In genomic region chr1:228515200-228515834, GRCh38 we compare ENCODE assay signal across 8 cellular contexts. TPM values are rescaled to one million over a fixed set of nuclear protein-coding genes. Genes with fewer than 3 reads are reported as not detected.
DNase-seq lines count a peak whose midpoint lies in the region; ATAC-seq and TF ChIP-seq lines count a peak whose summit lies in the region.

No MANE protein-coding gene starts in this region.

- H3K9me3 ChIP-seq in psoas muscle: no peaks in the 10 kb centered on the region

- H3K36me3 ChIP-seq in psoas muscle (ENCODE audit: insufficient read depth in 1 of 2, low read depth in 1 of 2): no peaks in the 10 kb centered on the region

- intact Hi-C loops in psoas muscle (cut with DNase I) (no loop called here), posterior vena cava (cut with DNase I) (no loop called here)

- TF ChIP-seq CTCF in fibroblast of villous mesenchyme (IDR thresholded peaks at IDR 0.05; ENCODE audit: insufficient read depth, low read depth, low read length) (peak; percentile 75), psoas muscle (IDR thresholded peaks at IDR 0.05) (peak; percentile 52)

- peaks cover 6% of the 10 kb centered on the region for H3K4me1 ChIP-seq in psoas muscle

- ATAC-seq in psoas muscle (no peak), GM21825 (IDR thresholded peaks at IDR 0.05; ENCODE audit: unreplicated experiment) (no peak)

- 24 to 46% (median 26%) methylated on average over 2 of the region's 2 CpGs for WGBS in psoas muscle, 3 donors

- DNase-seq in activated T-cell treated with anti-CD3 and anti-CD28 coated beads for 1 hour (ENCODE audit: low read depth) (peak; percentile 7), M059J (ENCODE audit: low read depth) (peak; percentile 34), fibroblast of villous mesenchyme (ENCODE audit: low read depth) (peak; percentile 68), psoas muscle (no peak), posterior vena cava (ENCODE audit: low spot score) (no peak)
- no peak for DNase-seq in activated T-cell treated with anti-CD3 and anti-CD28 coated beads, Interleukin-2, amount 50 U/mL, for 1 hour
- peak; percentile 21 for DNase-seq in activated CD4-positive, alpha-beta T cell treated with anti-CD3 and anti-CD28 coated beads for 48 hours

- H3K27me3 ChIP-seq in psoas muscle (ENCODE audit: insufficient read depth in 3 of 3, low read length in 2 of 3): peaks cover 0 to 5% (median 0%) of the 10 kb centered on the region in 3 donors

- H3K27ac ChIP-seq in psoas muscle: no peak overlapping the region

- no peak overlapping the region for H3K4me3 ChIP-seq in fibroblast of villous mesenchyme (ENCODE audit: low read depth, low read length)
- H3K4me3 ChIP-seq in psoas muscle: no peak overlapping the region

RNA-seq across cellular contexts. Expression of gene RNF187, which starts 28.1 kb away (rescaled TPM):
- total RNA-seq in M059J (2014; rRNA removed; shearing (Covaris generic)): 38.4 and 49.7 TPM in 2 replicates
- total RNA-seq in fibroblast of villous mesenchyme: 41.9 and 57.3 TPM in 2 replicates
- total RNA-seq in psoas muscle: 100 to 1,000 TPM in 3 of 4 donors, 10 to 100 TPM in 1; 85.2 to 167 (median 122) TPM
- 10 to 100 TPM; 34.8 to 79.1 (median 76.0) TPM for polyA plus RNA-seq in psoas muscle
- total RNA-seq in posterior vena cava: 10 to 100 TPM; 61.6 to 64.3 TPM

Comparison
In these comparisons a context has a peak if more than half of its experiments do, and no peak if none do; other contexts are left out.
1. DNase-seq: peak in activated T-cell treated with anti-CD3 and anti-CD28 coated beads for 1 hour (single experiment), M059J (single experiment), activated CD4-positive, alpha-beta T cell treated with anti-CD3 and anti-CD28 coated beads for 48 hours (single experiment) and fibroblast of villous mesenchyme (single experiment); none in activated T-cell treated with anti-CD3 and anti-CD28 coated beads, Interleukin-2, amount 50 U/mL, for 1 hour (single experiment), psoas muscle (0 of 2) and posterior vena cava (single experiment).